In the genomic region with DNA sequence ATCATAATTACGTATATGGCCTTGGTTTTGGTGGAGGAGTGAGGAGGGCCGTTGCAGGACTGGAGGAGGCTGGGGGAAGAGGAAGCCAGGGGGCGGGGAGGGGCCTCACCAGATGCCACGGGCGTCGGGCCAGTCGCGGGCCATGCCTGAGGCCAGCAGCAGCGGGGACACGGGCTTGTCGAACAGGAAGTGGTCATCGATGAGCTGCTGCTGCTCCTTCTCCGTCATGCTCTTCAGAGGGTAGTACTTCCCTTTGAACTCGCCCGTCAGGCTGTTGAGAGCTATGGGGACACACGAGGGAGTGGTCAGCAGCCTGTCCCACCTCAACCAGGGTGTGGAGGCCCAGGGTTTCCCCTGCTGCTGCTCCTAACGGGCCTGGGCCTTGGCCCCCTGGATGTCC, we compare ENCODE assay signal across 18 cellular contexts. TPM values are rescaled to one million over a fixed set of nuclear protein-coding genes. Genes with fewer than 3 reads are reported as not detected.
DNase-seq lines count a peak whose midpoint lies in the region; ATAC-seq and TF ChIP-seq lines count a peak whose summit lies in the region.
"Had no signal": no experiment of that assay in that cellular context is flagged by ENCODE, and none has a peak within 500 bp of the region (broad histone marks: within the 10 kb centered on the region; RNA-seq: fewer than 3 reads in every experiment).

No MANE protein-coding gene starts in this region.

- ATAC-seq in left lung (peak; percentile 22), GM21423 (IDR thresholded peaks at IDR 0.05; ENCODE audit: unreplicated experiment) (no peak)
- ATAC-seq: foreskin keratinocyte had no signal

- DNase-seq in KBM-7: peak; percentile 59
- peak; percentile 50 for DNase-seq in WERI-Rb-1
- no peak for DNase-seq in left lung
- no peak for DNase-seq in NCI-H510A (lab: John Stamatoyannopoulos, UW)
- no peak for DNase-seq in tibial artery
- no peak for DNase-seq in activated CD4-positive, CD25-positive, alpha-beta regulatory T cell treated with anti-CD3 and anti-CD28 coated beads, Interleukin-2, amount 50 U/mL, for 72 hours
- DNase-seq: activated CD8-positive, alpha-beta memory T cell treated with anti-CD3 and anti-CD28 coated beads, Interleukin-2, amount 50 U/mL, for 4 hours; DMS153; effector CD4-positive, alpha-beta T cell; foreskin keratinocyte; immature natural killer cell; NCI-H2029 treated with DMSO at 0.1 percent for 48 hours; ovary; SK-N-SH; stimulated activated CD4-positive, alpha-beta T cell treated with anti-CD3 and anti-CD28 coated beads, Interleukin-12 subunit alpha, Interleukin-12 subunit beta, amount 100 ng/mL, for 4 hours; stomach had no signal

- H3K27me3 ChIP-seq in BLaER1 (no peaks in the 10 kb centered on the region), WERI-Rb-1 (ENCODE audit: insufficient read depth, low read depth, severe bottlenecking) (no peaks in the 10 kb centered on the region), left lung (peaks cover 0 to 49% of the 10 kb centered on the region in 2 donors), tibial artery (peaks cover 0 to 31% of the 10 kb centered on the region in 2 donors)
- H3K27me3 ChIP-seq: ovary had no signal

- H3K4me1 ChIP-seq in BLaER1 (peaks cover 25% of the 10 kb centered on the region), left lung (no peaks in the 10 kb centered on the region), tibial artery (no peaks in the 10 kb centered on the region)
- H3K4me1 ChIP-seq: foreskin keratinocyte, stomach had no signal

- H3K9ac ChIP-seq in BLaER1: no peak overlapping the region
- H3K9ac ChIP-seq: SK-N-SH had no signal

- intact Hi-C loops in left lung (cut with DNase I) (no loop called here), tibial artery (cut with DNase I; ENCODE audit: low total_unique reads) (no loop called here)

- H3K9me3 ChIP-seq in BLaER1 (no peaks in the 10 kb centered on the region), WERI-Rb-1 (ENCODE audit: severe bottlenecking) (peaks cover 4% of the 10 kb centered on the region), left lung (no peaks in the 10 kb centered on the region), tibial artery (no peaks in the 10 kb centered on the region)
- H3K9me3 ChIP-seq: ovary, SK-N-SH, stomach had no signal

- TF ChIP-seq CTCF in WERI-Rb-1 (IDR thresholded peaks at IDR 0.05; ENCODE audit: low read depth, low read length) (no peak), left lung (IDR thresholded peaks at IDR 0.05) (no peak), tibial artery (IDR thresholded peaks at IDR 0.05) (no peak)

- H3K4me3 ChIP-seq in BLaER1 (no peak overlapping the region), WERI-Rb-1 (ENCODE audit: low read depth, low read length) (no peak overlapping the region), left lung (no peak overlapping the region), tibial artery (no peak overlapping the region)
- H3K4me3 ChIP-seq: ovary, stomach had no signal

- in situ Hi-C loops in KBM-7 (cut with MboI; ENCODE audit: low pct_unique_long_range_greater_than_20kb, low sequenced_read_pairs): no loop called here

- H3K4me2 ChIP-seq in BLaER1: 0 out of 2 replicates have a peak overlapping the region, but pooled peaks have one; percentile 30
- H3K4me2 ChIP-seq: SK-N-SH had no signal

- H4K20me1 ChIP-seq in BLaER1: no peaks in the 10 kb centered on the region

- H3K36me3 ChIP-seq in BLaER1: no peaks in the 10 kb centered on the region
- H3K36me3 ChIP-seq in WERI-Rb-1: no peaks in the 10 kb centered on the region
- no peaks in the 10 kb centered on the region for H3K36me3 ChIP-seq in left lung
- H3K36me3 ChIP-seq in tibial artery: no peaks in the 10 kb centered on the region
- H3K36me3 ChIP-seq: ovary, stomach had no signal

- H3K27ac ChIP-seq in BLaER1 (no peak overlapping the region; the same call in 1 of the 2 replicates), WERI-Rb-1 (no peak overlapping the region), left lung (no peak overlapping the region), tibial artery (no peak overlapping the region)
- H3K27ac ChIP-seq: foreskin keratinocyte, ovary, stomach had no signal

RNA-seq across cellular contexts. Expression of gene CKM, which starts 11.0 kb away (rescaled TPM):
- 1 to 10 TPM; 1.2 to 1.7 TPM for total RNA-seq in left lung
- total RNA-seq: foreskin keratinocyte had no signal

RNA-seq across cellular contexts. Expression of gene KLC3, which starts 28.9 kb away (rescaled TPM):
- total RNA-seq in left lung: 1 to 10 TPM in 1 of 2 donors, under 1 TPM in 1; 0.73 to 1.9 TPM

RNA-seq across cellular contexts. Expression of gene ERCC2, which starts 58.7 kb away (rescaled TPM):
- total RNA-seq in left lung: 10 to 100 TPM; 21.2 to 23.5 TPM

Comparison
In these comparisons a context has a peak if more than half of its experiments do, and no peak if none do; other contexts are left out.
1. DNase-seq: peak in KBM-7 (single experiment) and WERI-Rb-1 (single experiment); none in left lung (0 of 2), NCI-H510A (single experiment), tibial artery (0 of 2) and activated CD4-positive, CD25-positive, alpha-beta regulatory T cell treated with anti-CD3 and anti-CD28 coated beads, Interleukin-2, amount 50 U/mL, for 72 hours (single experiment).